Comparison of ENCODE assay signal across 21 cellular contexts in genomic region chr14:104516906-104517305, GRCh38.
"Had no signal": no experiment of that assay in that cellular context is flagged by ENCODE, and none has a peak within 500 bp of the region (broad histone marks: within the 10 kb centered on the region; RNA-seq: fewer than 3 reads in every experiment).

No MANE protein-coding gene starts in this region.

- H3K27ac ChIP-seq: Peyer's patch had no signal

- H3K4me3 ChIP-seq: Peyer's patch had no signal

- H3K27me3 Mint-ChIP-seq: activated CD4-positive, alpha-beta T cell treated with anti-CD3 and anti-CD28 coated beads, Interleukin-2, amount 10 ng/mL, durations not matched to agents 24 days and 14 days had no signal

- H3K4me1 Mint-ChIP-seq: activated B cell treated with CpG ODN at 0.5 μM for 24 hours; activated CD4-positive, alpha-beta T cell treated with anti-CD3 and anti-CD28 coated beads, Interleukin-2, amount 10 ng/mL, durations not matched to agents 24 days and 14 days; T-helper 17 cell had no signal

- DNase-seq: activated B cell treated with CpG ODN at 0.5 μM for 24 hours; activated CD4-positive, alpha-beta T cell treated with anti-CD3 and anti-CD28 coated beads for 1 hour; activated CD4-positive, alpha-beta T cell treated with anti-CD3 and anti-CD28 coated beads, Interleukin-2, amount 10 ng/mL, durations not matched to agents 24 days and 14 days; activated CD4-positive, alpha-beta T cell treated with anti-CD3 and anti-CD28 coated beads, Interleukin-2, amount 50 U/mL, for 48 hours; activated effector memory CD4-positive, alpha-beta T cell treated with anti-CD3 and anti-CD28 coated beads, Interleukin-2, amount 50 U/mL, for 16 hours; activated naive CD4-positive, alpha-beta T cell treated with anti-CD3 and anti-CD28 coated beads for 36 hours; activated T-cell treated with anti-CD3 and anti-CD28 coated beads, Interleukin-2, amount 50 U/mL, for 4 hours; amygdala; KG1; NCI-H1092; NCI-H1417; NCI-H2029 treated with DMSO at 0.1 percent for 48 hours; NCI-H345; NCI-H524; Peyer's patch; SIG-M5; T-helper 17 cell; T1000 had no signal

- H3K36me3 Mint-ChIP-seq: activated naive CD8-positive, alpha-beta T cell had no signal

- H3K4me3 Mint-ChIP-seq: activated B cell treated with CpG ODN at 0.5 μM for 24 hours; activated CD4-positive, alpha-beta T cell treated with anti-CD3 and anti-CD28 coated beads, Interleukin-2, amount 10 ng/mL, durations not matched to agents 24 days and 14 days; activated naive CD4-positive, alpha-beta T cell treated with anti-CD3 and anti-CD28 coated beads for 36 hours; activated naive CD8-positive, alpha-beta T cell; activated T-cell treated with anti-CD3 and anti-CD28 coated beads, Interleukin-2, amount 50 U/mL, for 4 hours; brain; IgD-negative memory B cell; T-helper 17 cell had no signal

- H3K27me3 ChIP-seq: Peyer's patch had no signal

- ATAC-seq: activated T-cell treated with anti-CD3 and anti-CD28 coated beads, Interleukin-2, amount 50 U/mL, for 4 hours; T-helper 17 cell had no signal

- H3K4me1 ChIP-seq: Peyer's patch had no signal

- H3K27ac Mint-ChIP-seq: activated B cell treated with CpG ODN at 0.5 μM for 24 hours; activated CD4-positive, alpha-beta T cell treated with anti-CD3 and anti-CD28 coated beads, Interleukin-2, amount 10 ng/mL, durations not matched to agents 24 days and 14 days; activated naive CD4-positive, alpha-beta T cell treated with anti-CD3 and anti-CD28 coated beads for 36 hours; activated naive CD8-positive, alpha-beta T cell; IgD-negative memory B cell; T-helper 17 cell had no signal

- H3K36me3 ChIP-seq: Peyer's patch had no signal
